In the genomic region with DNA sequence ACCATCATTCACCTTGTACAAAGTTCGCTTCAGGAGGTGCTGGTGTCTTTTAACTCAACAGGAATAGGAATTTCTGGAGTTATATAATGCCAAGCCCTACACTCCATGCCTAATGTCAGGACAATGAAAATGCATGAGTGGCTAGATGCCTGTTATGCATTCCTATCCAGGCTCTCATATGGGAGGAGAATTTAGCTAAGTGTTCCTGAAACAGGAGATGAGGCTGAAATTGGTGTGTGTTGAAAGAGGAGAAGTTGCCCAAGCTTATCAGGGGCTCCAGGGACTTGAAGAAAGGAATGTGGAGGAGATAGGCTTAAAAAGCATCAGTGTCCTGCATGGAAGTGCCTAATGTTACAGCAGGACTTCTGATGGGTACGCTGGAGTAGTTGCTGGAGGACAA, we compare ENCODE assay signal across 16 cellular contexts. TPM values are rescaled to one million over a fixed set of nuclear protein-coding genes. Genes with fewer than 3 reads are reported as not detected.
DNase-seq lines count a peak whose midpoint lies in the region; TF ChIP-seq lines count a peak whose summit lies in the region.
"Had no signal": no experiment of that assay in that cellular context is flagged by ENCODE, and none has a peak within 500 bp of the region (broad histone marks: within the 10 kb centered on the region; RNA-seq: fewer than 3 reads in every experiment).

No MANE protein-coding gene starts in this region.

- H3K9ac ChIP-seq in adipocyte (ENCODE audit: low read length): no peak overlapping the region

- no peaks in the 10 kb centered on the region for H3K9me3 ChIP-seq in adipocyte (ENCODE audit: control insufficient read depth, low read length)

- H3K27me3 ChIP-seq in adipocyte (replicated peaks; ENCODE audit: control insufficient read depth, insufficient read depth, low read length): no peaks in the 10 kb centered on the region

- TF ChIP-seq CTCF in fibroblast of pulmonary artery (IDR thresholded peaks at IDR 0.05; ENCODE audit: low read length, missing control alignments): no peak

- no peak overlapping the region for H3K4me3 ChIP-seq in adipocyte (ENCODE audit: low read length)
- no peak overlapping the region for H3K4me3 ChIP-seq in fibroblast of pulmonary artery (replicated peaks; ENCODE audit: low read depth, low read length)
- H3K4me3 ChIP-seq: GM23338, K562, PC-9 had no signal

- peaks cover 15% of the 10 kb centered on the region for H3K4me1 ChIP-seq in adipocyte (ENCODE audit: control insufficient read depth, insufficient read depth, low read length)

- H3K36me3 ChIP-seq in adipocyte (ENCODE audit: control insufficient read depth, insufficient read depth, low read length, severe bottlenecking): no peaks in the 10 kb centered on the region

- DNase-seq in GM04503 (ENCODE audit: low read depth): peak; percentile 58
- peak; percentile 66 for DNase-seq in adipocyte (ENCODE audit: low read depth)
- DNase-seq in fibroblast of pulmonary artery (ENCODE audit: low read depth): peak; percentile 69
- peak; percentile 43 for DNase-seq in renal cortical epithelial cell (ENCODE audit: low read depth)
- no peak for DNase-seq in NK-92 treated with Interleukin-12 subunit alpha and Interleukin-12 subunit beta, amount 100 ng/mL, for 24 hours (lab: John Stamatoyannopoulos, UW)
- DNase-seq in AML-193 (lab: John Stamatoyannopoulos, UW): no peak
- no peak for DNase-seq in dedifferentiated amniotic fluid mesenchymal stem cell (ENCODE audit: extremely low spot score)
- DNase-seq: COR-L47, DMS153, NCI-H1436 treated with DMSO at 0.1 percent for 48 hours, NCI-H2081, NCI-H2227 treated with DMSO at 0.1 percent for 48 hours, NCI-H69, PC-9 had no signal

RNA-seq across cellular contexts. Expression of gene PRUNE2, which starts 26.9 kb away (rescaled TPM):
- total RNA-seq in renal cortical epithelial cell: 30.4 and 38.8 TPM in 2 replicates

Comparison
In these comparisons a context has a peak if more than half of its experiments do, and no peak if none do; other contexts are left out.
1. DNase-seq: peak in GM04503 (single experiment), adipocyte (single experiment), fibroblast of pulmonary artery (single experiment) and renal cortical epithelial cell (single experiment); none in NK-92 treated with Interleukin-12 subunit alpha and Interleukin-12 subunit beta, amount 100 ng/mL, for 24 hours (single experiment), AML-193 (0 of 2) and dedifferentiated amniotic fluid mesenchymal stem cell (single experiment).